Comparison of ENCODE assay signal across 22 cellular contexts in the genomic region with DNA sequence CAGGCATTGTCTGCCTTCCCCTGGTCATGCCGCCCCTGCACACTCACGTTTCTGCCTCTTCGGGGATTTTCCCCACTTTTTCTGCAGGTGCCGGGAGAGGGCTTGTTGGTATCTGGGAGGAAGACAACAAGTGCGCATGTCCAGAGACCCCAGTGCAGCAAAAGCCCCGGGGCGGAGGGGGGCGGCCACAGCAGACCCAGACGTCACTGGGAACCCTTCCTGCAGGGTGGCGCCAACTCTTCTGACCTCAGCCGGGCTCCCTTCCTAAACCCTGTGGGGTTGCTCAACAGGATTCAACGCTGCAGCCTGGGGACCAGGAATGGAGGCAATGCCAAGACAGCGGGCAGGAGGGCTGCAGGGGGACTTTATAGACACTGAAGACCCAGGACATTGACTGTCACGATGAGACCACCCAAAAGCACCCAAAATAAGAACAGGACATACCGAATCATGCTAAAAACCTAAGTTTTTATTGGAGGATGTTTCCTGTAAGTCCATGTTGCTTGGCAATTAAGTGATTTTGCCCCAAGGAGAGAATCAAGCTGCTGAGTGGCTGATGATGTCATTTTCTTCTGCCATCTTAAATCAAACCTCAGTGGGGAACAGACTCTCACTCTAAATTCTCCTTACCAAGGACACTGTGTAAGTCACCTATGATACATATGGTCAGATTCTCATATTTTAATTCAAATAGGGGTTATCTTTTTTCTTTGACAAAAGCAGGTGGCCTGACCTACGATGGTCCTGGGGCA.
"Had no signal": no experiment of that assay in that cellular context is flagged by ENCODE, and none has a peak within 500 bp of the region (broad histone marks: within the 10 kb centered on the region; RNA-seq: fewer than 3 reads in every experiment).

No MANE protein-coding gene starts in this region.

- H3K4me3 ChIP-seq: SK-N-MC had no signal

- H3K27ac Mint-ChIP-seq: activated CD4-positive, alpha-beta memory T cell treated with anti-CD3 and anti-CD28 coated beads for 36 hours; activated CD4-positive, alpha-beta T cell treated with anti-CD3 and anti-CD28 coated beads, Interleukin-2, amount 10 ng/mL, durations not matched to agents 7 days and 5 days; activated naive CD4-positive, alpha-beta T cell treated with anti-CD3 and anti-CD28 coated beads for 36 hours; activated naive CD8-positive, alpha-beta T cell; activated T-helper 17 cell treated with anti-CD3 and anti-CD28 coated beads, Interleukin-2, amount 50 U/mL, for 72 hours had no signal

- H3K4me1 Mint-ChIP-seq: activated CD4-positive, alpha-beta T cell treated with anti-CD3 and anti-CD28 coated beads, Interleukin-2, amount 10 ng/mL, durations not matched to agents 7 days and 5 days had no signal

- H3K36me3 Mint-ChIP-seq: activated CD4-positive, alpha-beta memory T cell treated with anti-CD3 and anti-CD28 coated beads for 36 hours had no signal

- H3K27ac ChIP-seq: SK-N-MC, VCaP had no signal

- H3K4me3 Mint-ChIP-seq: activated CD4-positive, alpha-beta memory T cell treated with anti-CD3 and anti-CD28 coated beads for 36 hours; activated CD4-positive, alpha-beta T cell treated with anti-CD3 and anti-CD28 coated beads, Interleukin-2, amount 10 ng/mL, durations not matched to agents 7 days and 5 days; activated naive CD4-positive, alpha-beta T cell treated with anti-CD3 and anti-CD28 coated beads for 36 hours; activated naive CD8-positive, alpha-beta T cell; activated T-helper 17 cell treated with anti-CD3 and anti-CD28 coated beads, Interleukin-2, amount 50 U/mL, for 72 hours had no signal

- DNase-seq: activated CD4-positive, alpha-beta memory T cell treated with anti-CD3 and anti-CD28 coated beads for 36 hours; activated CD4-positive, alpha-beta T cell treated with anti-CD3 and anti-CD28 coated beads, Interleukin-2, amount 10 ng/mL, durations not matched to agents 7 days and 5 days; activated CD4-positive, CD25-positive, alpha-beta regulatory T cell; activated gamma-delta T cell; activated naive CD4-positive, alpha-beta T cell treated with anti-CD3 and anti-CD28 coated beads for 36 hours; activated T-cell treated with anti-CD3 and anti-CD28 coated beads for 4 hours; activated T-cell treated with anti-CD3 and anti-CD28 coated beads, Interleukin-2, amount 50 U/mL, for 48 hours; cerebellar nuclear complex; Karpas-422; NCI-H1105 treated with DMSO at 0.1 percent for 48 hours; NCI-H1436 treated with DMSO at 0.1 percent for 48 hours; NCI-H187; NCI-H2081; NCI-H446 treated with DMSO at 0.1 percent for 48 hours; NCI-H526; NCI-H774; T-helper 1 cell had no signal

- ATAC-seq: activated T-helper 17 cell treated with anti-CD3 and anti-CD28 coated beads, Interleukin-2, amount 50 U/mL, for 72 hours; Right ventricle myocardium inferior had no signal

- H3K9me3 Mint-ChIP-seq: activated CD4-positive, alpha-beta memory T cell treated with anti-CD3 and anti-CD28 coated beads for 36 hours; activated CD4-positive, alpha-beta T cell treated with anti-CD3 and anti-CD28 coated beads, Interleukin-2, amount 10 ng/mL, durations not matched to agents 7 days and 5 days had no signal
